ENCODE assay signal across 15 cellular contexts in genomic region chr5:151101151-151101550, GRCh38. TPM values are rescaled to one million over a fixed set of nuclear protein-coding genes. Genes with fewer than 3 reads are reported as not detected.
DNase-seq lines count a peak whose midpoint lies in the region; ATAC-seq and TF ChIP-seq lines count a peak whose summit lies in the region.
"Had no signal": no experiment of that assay in that cellular context is flagged by ENCODE, and none has a peak within 500 bp of the region (broad histone marks: within the 10 kb centered on the region; RNA-seq: fewer than 3 reads in every experiment).

No MANE protein-coding gene starts in this region.

- peaks cover 0 to 23% of the 10 kb centered on the region in 2 donors for H3K4me1 ChIP-seq in naive thymus-derived CD4-positive, alpha-beta T cell (ENCODE audit: control insufficient read depth in 2 of 2, insufficient read depth in 2 of 2, low read length in 2 of 2)
- H3K4me1 ChIP-seq in transverse colon: peaks cover 8 to 77% (median 46%) of the 10 kb centered on the region in 4 donors
- H3K4me1 ChIP-seq: HAP-1, suprapubic skin had no signal

- no peak for TF ChIP-seq EP300 in transverse colon (IDR thresholded peaks at IDR 0.05; ENCODE audit: low read depth)

- peaks cover 27 to 62% (median 33%) of the 10 kb centered on the region in 3 experiments for H3K36me3 ChIP-seq in naive thymus-derived CD4-positive, alpha-beta T cell (ENCODE audit: control insufficient read depth in 2 of 3, insufficient read depth in 3 of 3, low read length in 3 of 3)
- H3K36me3 ChIP-seq in transverse colon: no peaks in the 10 kb centered on the region

- intact Hi-C loops in Right ventricle myocardium superior (cut with DNase I): no loop called here
- intact Hi-C loops in naive thymus-derived CD4-positive, alpha-beta T cell (cut with micrococcal nuclease): loop anchor here in 1 of 2 donors (2.0 kb wide), 1 partner anchor 14 kb away; no protein-coding TSS in a partner anchor
- intact Hi-C loops in transverse colon (cut with DNase I; ENCODE audit: low total_unique reads): no loop called here

- peak overlapping the region; percentile 80 for H3K27ac Mint-ChIP-seq in activated naive CD8-positive, alpha-beta T cell
- H3K27ac Mint-ChIP-seq in activated naive CD8-positive, alpha-beta T cell treated with anti-CD3 and anti-CD28 coated beads, Interleukin-2, amount 50 U/mL, for 24 hours: no peak overlapping the region
- peak overlapping the region in 7 of 9 donors; percentile 55 to 90 (median 78) for H3K27ac Mint-ChIP-seq in naive thymus-derived CD4-positive, alpha-beta T cell
- H3K27ac Mint-ChIP-seq in T-helper 2 cell treated with Interferon-gamma antibody and Interleukin-4, amounts not matched to agents 5 μg/mL and 100 μg/mL, for 36 hours: no peak overlapping the region
- H3K27ac Mint-ChIP-seq: activated CD4-positive, alpha-beta memory T cell treated with anti-CD3 and anti-CD28 coated beads, Interleukin-2, amount 10 ng/mL, durations not matched to agents 7 days and 5 days had no signal

- H3K4me1 Mint-ChIP-seq in activated naive CD8-positive, alpha-beta T cell (ENCODE audit: low read depth): peaks cover 39% of the 10 kb centered on the region
- H3K4me1 Mint-ChIP-seq in activated naive CD8-positive, alpha-beta T cell treated with anti-CD3 and anti-CD28 coated beads, Interleukin-2, amount 50 U/mL, for 24 hours: peaks cover 53% of the 10 kb centered on the region
- peaks cover 31 to 55% (median 43%) of the 10 kb centered on the region in 7 donors for H3K4me1 Mint-ChIP-seq in naive thymus-derived CD4-positive, alpha-beta T cell
- H3K4me1 Mint-ChIP-seq in T-helper 2 cell treated with Interferon-gamma antibody and Interleukin-4, amounts not matched to agents 5 μg/mL and 100 μg/mL, for 36 hours (ENCODE audit: low read depth): peaks cover 39% of the 10 kb centered on the region

- H3K36me3 Mint-ChIP-seq in activated naive CD8-positive, alpha-beta T cell: peaks cover 6% of the 10 kb centered on the region
- peaks cover 56% of the 10 kb centered on the region for H3K36me3 Mint-ChIP-seq in activated naive CD8-positive, alpha-beta T cell treated with anti-CD3 and anti-CD28 coated beads, Interleukin-2, amount 50 U/mL, for 24 hours (ENCODE audit: low read depth)
- peaks cover 12 to 37% (median 23%) of the 10 kb centered on the region in 5 donors for H3K36me3 Mint-ChIP-seq in naive thymus-derived CD4-positive, alpha-beta T cell
- H3K36me3 Mint-ChIP-seq in T-helper 2 cell treated with Interferon-gamma antibody and Interleukin-4, amounts not matched to agents 5 μg/mL and 100 μg/mL, for 36 hours (ENCODE audit: low read depth): peaks cover 66% of the 10 kb centered on the region

- in situ Hi-C loops in transverse colon (cut with MboI; ENCODE audit: low pct_ligation_motif_present in 1 of 4, low pct_unique_long_range_greater_than_20kb in 1 of 4, low sequenced_read_pairs in 3 of 4): no loop called here
- in situ Hi-C loops in G401 (cut with HindIII; ENCODE audit: low sequenced_read_pairs): no loop called here

- H3K9me3 Mint-ChIP-seq in activated naive CD8-positive, alpha-beta T cell (ENCODE audit: low read depth): no peaks in the 10 kb centered on the region
- H3K9me3 Mint-ChIP-seq in activated naive CD8-positive, alpha-beta T cell treated with anti-CD3 and anti-CD28 coated beads, Interleukin-2, amount 50 U/mL, for 24 hours: no peaks in the 10 kb centered on the region
- no peaks in the 10 kb centered on the region for H3K9me3 Mint-ChIP-seq in naive thymus-derived CD4-positive, alpha-beta T cell
- H3K9me3 Mint-ChIP-seq in T-helper 2 cell treated with Interferon-gamma antibody and Interleukin-4, amounts not matched to agents 5 μg/mL and 100 μg/mL, for 36 hours: no peaks in the 10 kb centered on the region
- H3K9me3 Mint-ChIP-seq: activated CD4-positive, alpha-beta memory T cell treated with anti-CD3 and anti-CD28 coated beads, Interleukin-2, amount 10 ng/mL, durations not matched to agents 7 days and 5 days had no signal

- no peak overlapping the region for H3K4me3 ChIP-seq in naive thymus-derived CD4-positive, alpha-beta T cell (ENCODE audit: low read length)
- H3K4me3 ChIP-seq in transverse colon: no peak overlapping the region
- H3K4me3 ChIP-seq: GM12878, HAP-1, suprapubic skin had no signal

- H3K27me3 ChIP-seq in naive thymus-derived CD4-positive, alpha-beta T cell (ENCODE audit: control insufficient read depth in 2 of 2, insufficient read depth in 2 of 2, low read length in 2 of 2): no peaks in the 10 kb centered on the region
- no peaks in the 10 kb centered on the region for H3K27me3 ChIP-seq in transverse colon
- H3K27me3 ChIP-seq: suprapubic skin had no signal

- no peak for TF ChIP-seq CTCF in transverse colon (IDR thresholded peaks at IDR 0.05)

- ATAC-seq in activated naive CD8-positive, alpha-beta T cell treated with anti-CD3 and anti-CD28 coated beads, Interleukin-2, amount 50 U/mL, for 24 hours: no peak
- peak; percentile 46 for ATAC-seq in Right ventricle myocardium superior (ENCODE audit: poor library complexity)
- ATAC-seq in naive thymus-derived CD4-positive, alpha-beta T cell: no peak
- ATAC-seq: GM12878 had no signal

- POLR2A ChIA-PET in naive thymus-derived CD4-positive, alpha-beta T cell (lab: Charles Lee): no interaction called here

- 81 to 89% methylated on average over 5 to 8 of the region's 9 CpGs for WGBS in transverse colon (ENCODE audit: low coverage in 1 of 2), 2 donors

- peak overlapping the region; percentile 39 for H3K27ac ChIP-seq in naive thymus-derived CD4-positive, alpha-beta T cell (ENCODE audit: low read depth, low read length)
- H3K27ac ChIP-seq in transverse colon: peak overlapping the region; percentile 66 to 79 (median 70)
- H3K27ac ChIP-seq: suprapubic skin had no signal

- CTCF ChIA-PET in naive thymus-derived CD4-positive, alpha-beta T cell (lab: Charles Lee): no interaction called here

- H3K9me3 ChIP-seq in naive thymus-derived CD4-positive, alpha-beta T cell (ENCODE audit: control insufficient read depth in 2 of 3, low read length in 3 of 3): no peaks in the 10 kb centered on the region
- no peaks in the 10 kb centered on the region for H3K9me3 ChIP-seq in transverse colon
- H3K9me3 ChIP-seq: HAP-1, suprapubic skin had no signal

- H3K4me3 Mint-ChIP-seq in activated naive CD8-positive, alpha-beta T cell: no peak overlapping the region
- no peak overlapping the region for H3K4me3 Mint-ChIP-seq in activated naive CD8-positive, alpha-beta T cell treated with anti-CD3 and anti-CD28 coated beads, Interleukin-2, amount 50 U/mL, for 24 hours
- H3K4me3 Mint-ChIP-seq in naive thymus-derived CD4-positive, alpha-beta T cell: no peak overlapping the region
- H3K4me3 Mint-ChIP-seq in T-helper 2 cell treated with Interferon-gamma antibody and Interleukin-4, amounts not matched to agents 5 μg/mL and 100 μg/mL, for 36 hours: no peak overlapping the region
- H3K4me3 Mint-ChIP-seq: activated CD4-positive, alpha-beta memory T cell treated with anti-CD3 and anti-CD28 coated beads, Interleukin-2, amount 10 ng/mL, durations not matched to agents 7 days and 5 days had no signal

- DNase-seq in activated naive CD8-positive, alpha-beta T cell treated with anti-CD3 and anti-CD28 coated beads, Interleukin-2, amount 50 U/mL, for 24 hours: no peak
- DNase-seq in Right ventricle myocardium superior (no peak), transverse colon (no peak), NCI-H1092 treated with DMSO at 0.1 percent for 48 hours (lab: John Stamatoyannopoulos, UW) (no peak), G401 (ENCODE audit: low spot score) (no peak)
- DNase-seq in naive thymus-derived CD4-positive, alpha-beta T cell: no peak
- DNase-seq in T-helper 2 cell treated with Interferon-gamma antibody and Interleukin-4, amounts not matched to agents 5 μg/mL and 100 μg/mL, for 36 hours (ENCODE audit: low spot score): no peak
- DNase-seq: activated CD4-positive, alpha-beta memory T cell treated with anti-CD3 and anti-CD28 coated beads, Interleukin-2, amount 10 ng/mL, durations not matched to agents 7 days and 5 days; IMR-90; mammary epithelial cell; nucleus accumbens had no signal

- H3K27me3 Mint-ChIP-seq in activated naive CD8-positive, alpha-beta T cell: no peaks in the 10 kb centered on the region
- H3K27me3 Mint-ChIP-seq in activated naive CD8-positive, alpha-beta T cell treated with anti-CD3 and anti-CD28 coated beads, Interleukin-2, amount 50 U/mL, for 24 hours: no peaks in the 10 kb centered on the region
- H3K27me3 Mint-ChIP-seq in naive thymus-derived CD4-positive, alpha-beta T cell: no peaks in the 10 kb centered on the region
- no peaks in the 10 kb centered on the region for H3K27me3 Mint-ChIP-seq in T-helper 2 cell treated with Interferon-gamma antibody and Interleukin-4, amounts not matched to agents 5 μg/mL and 100 μg/mL, for 36 hours (ENCODE audit: low read depth)
- H3K27me3 Mint-ChIP-seq: activated CD4-positive, alpha-beta memory T cell treated with anti-CD3 and anti-CD28 coated beads, Interleukin-2, amount 10 ng/mL, durations not matched to agents 7 days and 5 days had no signal

- TF ChIP-seq POLR2A in transverse colon (IDR thresholded peaks at IDR 0.05): no peak

RNA-seq across cellular contexts. Expression of gene TNIP1, which starts 20.3 kb away (rescaled TPM):
- 126 TPM for total RNA-seq in Right ventricle myocardium superior
- 100 to 1,000 TPM; 124 to 234 (median 131) TPM for total RNA-seq in naive thymus-derived CD4-positive, alpha-beta T cell
- 10 to 100 TPM; 28.9 to 45.2 TPM for polyA plus RNA-seq in naive thymus-derived CD4-positive, alpha-beta T cell
- total RNA-seq in transverse colon: 100 to 1,000 TPM in 3 of 4 donors, 10 to 100 TPM in 1; 63.9 to 296 (median 223) TPM
- total RNA-seq in G401 (2014; rRNA removed; shearing (Covaris generic)): 32.2 and 40.4 TPM in 2 replicates

RNA-seq across cellular contexts. Expression of gene ANXA6, which starts 56.4 kb away (rescaled TPM):
- total RNA-seq in Right ventricle myocardium superior (202 TPM), transverse colon (10 to 100 TPM; 19.1 to 79.0 (median 55.3) TPM)
- total RNA-seq in naive thymus-derived CD4-positive, alpha-beta T cell: 100 to 1,000 TPM; 212 to 512 (median 272) TPM
- 100 to 1,000 TPM; 272 to 295 TPM for polyA plus RNA-seq in naive thymus-derived CD4-positive, alpha-beta T cell
- total RNA-seq in G401 (2014; rRNA removed; shearing (Covaris generic)): 299 and 371 TPM in 2 replicates

Comparison
In these comparisons a context has a peak if more than half of its experiments do, and no peak if none do; other contexts are left out.
1. H3K27ac Mint-ChIP-seq: peak in activated naive CD8-positive, alpha-beta T cell (single experiment) and naive thymus-derived CD4-positive, alpha-beta T cell (7 of 9); none in activated naive CD8-positive, alpha-beta T cell treated with anti-CD3 and anti-CD28 coated beads, Interleukin-2, amount 50 U/mL, for 24 hours (single experiment) and T-helper 2 cell treated with Interferon-gamma antibody and Interleukin-4, amounts not matched to agents 5 μg/mL and 100 μg/mL, for 36 hours (single experiment).